Comparison of ENCODE assay signal across 14 cellular contexts in genomic region chr6:54307412-54308036, GRCh38. TPM values are rescaled to one million over a fixed set of nuclear protein-coding genes. Genes with fewer than 3 reads are reported as not detected.
DNase-seq lines count a peak whose midpoint lies in the region; ATAC-seq, FAIRE-seq and TF ChIP-seq lines count a peak whose summit lies in the region.
"Had no signal": no experiment of that assay in that cellular context is flagged by ENCODE, and none has a peak within 500 bp of the region (broad histone marks: within the 10 kb centered on the region; RNA-seq: fewer than 3 reads in every experiment).

No MANE protein-coding gene starts in this region.

- no peak overlapping the region for H3K4me3 Mint-ChIP-seq in GM23338
- no peak overlapping the region for H3K4me3 Mint-ChIP-seq in activated naive CD8-positive, alpha-beta T cell treated with anti-CD3 and anti-CD28 coated beads, Interleukin-2, amount 50 U/mL, for 24 hours
- H3K4me3 Mint-ChIP-seq: activated naive CD8-positive, alpha-beta T cell treated with anti-CD3 and anti-CD28 coated beads, Interleukin-2, amount 10 ng/mL, durations not matched to agents 7 days and 5 days had no signal

- DNase-seq in GM23338 (ENCODE audit: low spot score) (no peak), HepG2 (ENCODE audit: low spot score) (peak; percentile 29), NCI-H2029 treated with DMSO at 0.1 percent for 48 hours (lab: John Stamatoyannopoulos, UW) (no peak), caudate nucleus (lab: John Stamatoyannopoulos, UW) (no peak), Right ventricle myocardium superior (no peak)
- no peak for DNase-seq in activated naive CD8-positive, alpha-beta T cell treated with anti-CD3 and anti-CD28 coated beads, Interleukin-2, amount 50 U/mL, for 24 hours
- DNase-seq: activated naive CD8-positive, alpha-beta T cell treated with anti-CD3 and anti-CD28 coated beads, Interleukin-2, amount 10 ng/mL, durations not matched to agents 7 days and 5 days; NCI-H2029; thyroid gland had no signal

- peak overlapping the region; percentile 27; the same call in 1 of the 2 replicates for H3K27ac Mint-ChIP-seq in GM23338
- no peak overlapping the region for H3K27ac Mint-ChIP-seq in activated naive CD8-positive, alpha-beta T cell treated with anti-CD3 and anti-CD28 coated beads, Interleukin-2, amount 50 U/mL, for 24 hours
- H3K27ac Mint-ChIP-seq: activated naive CD8-positive, alpha-beta T cell treated with anti-CD3 and anti-CD28 coated beads, Interleukin-2, amount 10 ng/mL, durations not matched to agents 7 days and 5 days had no signal

- H3K4me2 ChIP-seq in GM23338 (no peak overlapping the region), HepG2 (ENCODE audit: low read depth, low read length) (peak overlapping the region; percentile 46; the same call in 1 of the 2 replicates)

- peaks cover 8% of the 10 kb centered on the region; the same call in 2 of the 3 replicates for H3K4me1 Mint-ChIP-seq in GM23338
- H3K4me1 Mint-ChIP-seq in activated naive CD8-positive, alpha-beta T cell treated with anti-CD3 and anti-CD28 coated beads, Interleukin-2, amount 50 U/mL, for 24 hours = no peaks in the 10 kb centered on the region
- H3K4me1 Mint-ChIP-seq: activated naive CD8-positive, alpha-beta T cell treated with anti-CD3 and anti-CD28 coated beads, Interleukin-2, amount 10 ng/mL, durations not matched to agents 7 days and 5 days had no signal

- H3K27ac ChIP-seq in GM23338 (ENCODE audit: low read depth) (no peak overlapping the region), HepG2 (ENCODE audit: extremely low read length, insufficient read depth, low read length) (peak overlapping the region; percentile 11), caudate nucleus (ENCODE audit: low read depth, low read length) (no peak overlapping the region)
- H3K27ac ChIP-seq: C4-2B, neutrophil, thyroid gland had no signal

- CTCF ChIA-PET in HepG2 (lab: Yijun Ruan, JAX; ENCODE audit: low intra/inter-chr PET ratio, low total read pairs) = no interaction called here

- peaks cover 2% of the 10 kb centered on the region for H3K27me3 Mint-ChIP-seq in GM23338 (ENCODE audit: insufficient read depth, low read depth, poor library complexity)
- no peaks in the 10 kb centered on the region for H3K27me3 Mint-ChIP-seq in activated naive CD8-positive, alpha-beta T cell treated with anti-CD3 and anti-CD28 coated beads, Interleukin-2, amount 50 U/mL, for 24 hours
- H3K27me3 Mint-ChIP-seq: activated naive CD8-positive, alpha-beta T cell treated with anti-CD3 and anti-CD28 coated beads, Interleukin-2, amount 10 ng/mL, durations not matched to agents 7 days and 5 days had no signal

- H4K20me1 ChIP-seq in GM23338 (replicated peaks; ENCODE audit: insufficient read depth) (no peaks in the 10 kb centered on the region), HepG2 (ENCODE audit: insufficient read depth, low read length) (no peaks in the 10 kb centered on the region)

- H3K9ac ChIP-seq in HepG2 (ENCODE audit: insufficient read depth, low read depth, low read length) = no peak overlapping the region

- POLR2A ChIA-PET in HepG2 (lab: Yijun Ruan, JAX) = no interaction called here

- peaks cover 6% of the 10 kb centered on the region; the same call in 1 of the 2 replicates for H3K4me1 ChIP-seq in GM23338 (ENCODE audit: insufficient read depth)
- peaks cover 22% of the 10 kb centered on the region for H3K4me1 ChIP-seq in HepG2 (ENCODE audit: insufficient read depth, low read length)
- H3K4me1 ChIP-seq: thyroid gland had no signal

- TF ChIP-seq CTCF in GM23338 (conservative IDR thresholded peaks at IDR 0.05; ENCODE audit: low read depth in 2 of 2) (no peak), HepG2 (CRISPR knock-in tag; IDR thresholded peaks at IDR 0.05) (no peak)

- ATAC-seq in GM18520 (IDR thresholded peaks at IDR 0.05; ENCODE audit: unreplicated experiment) (peak; percentile 35), GM23338 (no peak), HG03571 (IDR thresholded peaks at IDR 0.05; ENCODE audit: unreplicated experiment) (peak; percentile 61), HepG2 (peak; percentile 95), Right ventricle myocardium superior (ENCODE audit: poor library complexity) (no peak)
- no peak for ATAC-seq in activated naive CD8-positive, alpha-beta T cell treated with anti-CD3 and anti-CD28 coated beads, Interleukin-2, amount 50 U/mL, for 24 hours
- ATAC-seq: activated CD4-positive, CD25-positive, alpha-beta regulatory T cell treated with anti-CD3 and anti-CD28 coated beads, Interleukin-2, amount 50 U/mL, for 24 hours had no signal

- FAIRE-seq in HepG2 (lab: Jason Lieb, UNC) = no peak

- no peaks in the 10 kb centered on the region for H3K9me3 Mint-ChIP-seq in GM23338
- peaks cover 7% of the 10 kb centered on the region for H3K9me3 Mint-ChIP-seq in activated naive CD8-positive, alpha-beta T cell treated with anti-CD3 and anti-CD28 coated beads, Interleukin-2, amount 50 U/mL, for 24 hours
- H3K9me3 Mint-ChIP-seq: activated naive CD8-positive, alpha-beta T cell treated with anti-CD3 and anti-CD28 coated beads, Interleukin-2, amount 10 ng/mL, durations not matched to agents 7 days and 5 days had no signal

- in situ Hi-C loops in HepG2 (cut with HindIII; ENCODE audit: extremely low pct_ligation_motif_present, low pct_unique_long_range_greater_than_20kb) = no loop called here

- WGBS in HepG2 (ENCODE audit: low lambda C conversion rate) = under 1% methylated on average over 3 of the region's 3 CpGs

- no peaks in the 10 kb centered on the region for H3F3A ChIP-seq in GM23338 (replicated peaks; ENCODE audit: low read depth)

- H2AFZ ChIP-seq in GM23338 (no peak overlapping the region), HepG2 (ENCODE audit: low read length) (no peak overlapping the region)

- TF ChIP-seq POLR2A in HepG2 (IDR thresholded peaks at IDR 0.05; ENCODE audit: insufficient read depth in 1 of 2, low read depth in 2 of 2, low read length in 2 of 2) = no peak

- TF ChIP-seq EP300 in HepG2 (IDR thresholded peaks at IDR 0.05; ENCODE audit: low read depth in 2 of 2, low read length in 2 of 2) (peak in 1 of 2 experiments; percentile 64; a peak in 1 of 4 replicates), HepG2 (CRISPR knock-in tag; IDR thresholded peaks at IDR 0.05; ENCODE audit: borderline replicate concordance) (peak; percentile 41; the same call in 1 of the 2 replicates)

- no TSS peak for BruUV-seq in HepG2 (replicated peaks; lab: Mats Ljungman, UMichigan)

- H3K79me2 ChIP-seq in GM23338 (replicated peaks; ENCODE audit: insufficient read depth) (no peaks in the 10 kb centered on the region), HepG2 (ENCODE audit: insufficient read depth, low read length) (no peaks in the 10 kb centered on the region)

- H3K9me2 ChIP-seq in GM23338 (ENCODE audit: insufficient read depth) = peaks cover 18% of the 10 kb centered on the region

- no peak overlapping the region for H3K4me3 ChIP-seq in GM23338
- H3K4me3 ChIP-seq in HepG2 (replicated peaks in 1 of 3; ENCODE audit: insufficient read depth in 1 of 3, low read depth in 2 of 3, low read length in 3 of 3) = no peak overlapping the region
- H3K4me3 ChIP-seq: thyroid gland had no signal

- intact Hi-C loops in HepG2 (cut with micrococcal nuclease; ENCODE audit: unreplicated experiment) (no loop called here), Right ventricle myocardium superior (cut with DNase I) (no loop called here)

- no peaks in the 10 kb centered on the region for H3K9me3 ChIP-seq in HepG2 (ENCODE audit: low read length)
- H3K9me3 ChIP-seq: neutrophil, thyroid gland had no signal

- H3K27me3 ChIP-seq in GM23338 (ENCODE audit: insufficient read depth) = no peaks in the 10 kb centered on the region
- no peaks in the 10 kb centered on the region for H3K27me3 ChIP-seq in HepG2 (ENCODE audit: control insufficient read depth in 1 of 2, insufficient read depth in 2 of 2, low read length in 2 of 2)
- H3K27me3 ChIP-seq: neutrophil, thyroid gland had no signal

- H3K36me3 ChIP-seq in GM23338 (ENCODE audit: insufficient read depth) = no peaks in the 10 kb centered on the region
- H3K36me3 ChIP-seq in HepG2 (replicated peaks in 1 of 2; ENCODE audit: control insufficient read depth in 1 of 2, insufficient read depth in 2 of 2, low read length in 2 of 2) = no peaks in the 10 kb centered on the region
- H3K36me3 ChIP-seq: neutrophil, thyroid gland had no signal

- no peak for TF ChIP-seq RAD21 in HepG2 (CRISPR knock-in tag; IDR thresholded peaks at IDR 0.05)

- H3K36me3 Mint-ChIP-seq in GM23338 (ENCODE audit: low read depth) = no peaks in the 10 kb centered on the region
- H3K36me3 Mint-ChIP-seq in activated naive CD8-positive, alpha-beta T cell treated with anti-CD3 and anti-CD28 coated beads, Interleukin-2, amount 50 U/mL, for 24 hours (ENCODE audit: low read depth) = no peaks in the 10 kb centered on the region
- H3K36me3 Mint-ChIP-seq: activated naive CD8-positive, alpha-beta T cell treated with anti-CD3 and anti-CD28 coated beads, Interleukin-2, amount 10 ng/mL, durations not matched to agents 7 days and 5 days had no signal

TF ChIP-seq in HepG2, 621 proteins besides CTCF, POLR2A, EP300 and RAD21 (continues in another document):
- no peak for TF ChIP-seq HOXA3 (CRISPR knock-in tag; IDR thresholded peaks at IDR 0.05)

RNA-seq across cellular contexts. Expression of gene TINAG, which starts 0.7 kb away (rescaled TPM):
- total RNA-seq in GM23338 (2014; rRNA removed; shearing (Covaris generic)) = not detected in 2 replicates
- polyA plus RNA-seq in GM23338 (2016; fragmentation: Nextera tagmentation; extraction: Ambion mirVana) = not detected in 2 replicates
- total RNA-seq in HepG2 (2016; rRNA removed; fragmentation: Illumina TruSeq; extraction: Trizol) = 0.15 TPM in 1 of 2 replicates, not detected in the other
- not detected in 2 replicates for total RNA-seq in HepG2 (2016; cell fraction: cytosol; rRNA removed; fragmentation: Illumina TruSeq; extraction: Trizol; ENCODE audit: low read depth)
- 0.28 TPM in 1 of 2 replicates, not detected in the other for total RNA-seq in HepG2 (2016; cell fraction: insoluble cytoplasmic fraction; rRNA removed; fragmentation: Illumina TruSeq; extraction: Trizol)
- total RNA-seq in HepG2 (2016; cell fraction: membrane; rRNA removed; fragmentation: Illumina TruSeq; extraction: Trizol) = not detected in 2 replicates
- total RNA-seq in HepG2 (2016; cell fraction: nucleus; rRNA removed; fragmentation: Illumina TruSeq; extraction: Trizol) = not detected in 2 replicates
- polyA plus RNA-seq in HepG2 (2011; rRNA removed) = 0.08 TPM in 1 of 2 replicates, not detected in the other
- not detected in 2 replicates for polyA plus RNA-seq in HepG2 (2011; cell fraction: cytosol; rRNA removed)
- not detected in 2 replicates for polyA plus RNA-seq in HepG2 (2011; cell fraction: nucleus; rRNA removed)
- polyA plus RNA-seq in HepG2 (2012) = 0.85 TPM in 1 of 2 replicates, not detected in the other
- polyA plus RNA-seq in HepG2 (2016; cell fraction: cytosol; fragmentation: Illumina TruSeq; extraction: Trizol; ENCODE audit: low read depth) = not detected in 2 replicates
- 0.49 TPM in 1 of 2 replicates, not detected in the other for polyA plus RNA-seq in HepG2 (2016; cell fraction: insoluble cytoplasmic fraction; fragmentation: Illumina TruSeq; extraction: Trizol; ENCODE audit: low read depth)
- not detected in 2 replicates for polyA plus RNA-seq in HepG2 (2016; cell fraction: membrane; fragmentation: Illumina TruSeq; extraction: Trizol; ENCODE audit: low read depth)
- polyA plus RNA-seq in HepG2 (2016; cell fraction: nucleus; fragmentation: Illumina TruSeq; extraction: Trizol; ENCODE audit: insufficient read depth, low read depth) = not detected in 2 replicates
- not detected in 2 replicates for polyA minus RNA-seq in HepG2 (2011; rRNA and poly(A)+ RNA removed; ENCODE audit: low replicate concordance)
- not detected in 2 replicates for polyA minus RNA-seq in HepG2 (2011; cell fraction: cytosol; rRNA and poly(A)+ RNA removed)
- polyA minus RNA-seq in HepG2 (2011; cell fraction: nucleus; rRNA and poly(A)+ RNA removed) = not detected in 2 replicates
- total RNA-seq in Right ventricle myocardium superior = 0.16 TPM
- total RNA-seq: activated naive CD8-positive, alpha-beta T cell treated with anti-CD3 and anti-CD28 coated beads, Interleukin-2, amount 10 ng/mL, durations not matched to agents 7 days and 5 days; thyroid gland had no signal

Comparison
In these comparisons a context has a peak if more than half of its experiments do, and no peak if none do; other contexts are left out.
1. ATAC-seq: peak in GM18520 (single experiment), HG03571 (single experiment) and HepG2 (single experiment); none in GM23338 (single experiment), activated naive CD8-positive, alpha-beta T cell treated with anti-CD3 and anti-CD28 coated beads, Interleukin-2, amount 50 U/mL, for 24 hours (single experiment) and Right ventricle myocardium superior (single experiment).